16 cellular contexts compared by ENCODE assay signal in genomic region chr4:165464338-165464737, GRCh38.
DNase-seq lines count a peak whose midpoint lies in the region; ATAC-seq, FAIRE-seq and TF ChIP-seq lines count a peak whose summit lies in the region.
"Had no signal": no experiment of that assay in that cellular context is flagged by ENCODE, and none has a peak within 500 bp of the region (broad histone marks: within the 10 kb centered on the region; RNA-seq: fewer than 3 reads in every experiment).

No MANE protein-coding gene starts in this region.

- TF ChIP-seq EP300 in H1 (IDR thresholded peaks at IDR 0.05; ENCODE audit: borderline replicate concordance in 1 of 2, low read depth in 2 of 2, low read length in 2 of 2), result no peak

- H2BK20ac ChIP-seq in H1 (ENCODE audit: low read length), result no peak overlapping the region

- H3K23ac ChIP-seq in H1 (ENCODE audit: insufficient read length), result no peak overlapping the region

- H3K27me3 ChIP-seq in KMS-11 (ENCODE audit: insufficient read depth, low read depth) (no peaks in the 10 kb centered on the region), H1 (replicated peaks in 1 of 4; ENCODE audit: control insufficient read depth in 3 of 4, extremely low read depth in 1 of 4, insufficient read depth in 3 of 4, low read length in 3 of 4) (no peaks in the 10 kb centered on the region)
- H3K27me3 ChIP-seq: suprapubic skin, uterus had no signal

- H4K91ac ChIP-seq in H1 (replicated peaks; ENCODE audit: insufficient read length, low read length), result no peak overlapping the region

- no peak overlapping the region for H3K9ac ChIP-seq in KMS-11
- H3K9ac ChIP-seq in H1 (replicated peaks in 1 of 4; ENCODE audit: extremely low read depth in 1 of 4, low read depth in 3 of 4, low read length in 3 of 4), result no peak overlapping the region

- no peaks in the 10 kb centered on the region for H3K79me1 ChIP-seq in H1 (ENCODE audit: low read depth, low read length)

- TF ChIP-seq CTCF in KMS-11 (conservative IDR thresholded peaks at IDR 0.05; ENCODE audit: low read depth, low read length), result no peak
- TF ChIP-seq CTCF in H1 (IDR thresholded peaks at IDR 0.05; ENCODE audit: control extremely low read depth in 1 of 3, insufficient read depth in 1 of 3, low read depth in 1 of 3, low read length in 3 of 3), result no peak
- no peak for TF ChIP-seq CTCF in GM13976 (IDR thresholded peaks at IDR 0.05; ENCODE audit: borderline replicate concordance, control extremely low read depth, extremely low read depth, insufficient read depth, missing control alignments)

- in situ Hi-C loops in GM13976 (cut with MboI; ENCODE audit: low sequenced_read_pairs, unreplicated experiment), result loop anchor here (10.0 kb wide), 1 partner anchor 330 kb away; no protein-coding TSS in a partner anchor

- no peak overlapping the region for H2BK15ac ChIP-seq in H1 (ENCODE audit: low read length)

- H2AFZ ChIP-seq in KMS-11 (ENCODE audit: low read depth) (peak overlapping the region; percentile 5; the same call in 1 of the 2 replicates), H1 (ENCODE audit: low read length) (0 out of 2 replicates have a peak overlapping the region, but pooled peaks have one; percentile 9)

- DNase-seq in DMS53 (lab: John Stamatoyannopoulos, UW), result peak; percentile 40
- DNase-seq in DMS53 treated with DMSO at 0.1 percent for 48 hours (lab: John Stamatoyannopoulos, UW; ENCODE audit: unreplicated experiment), result no peak
- DNase-seq in H1 (ENCODE audit: low read depth in 1 of 2, low spot score in 2 of 2), result no peak
- no peak for DNase-seq in GM13976 (ENCODE audit: low spot score)
- DNase-seq: 8988T; activated naive CD4-positive, alpha-beta T cell treated with Interleukin-2 at 50 U/mL for 16 hours; effector memory CD8-positive, alpha-beta T cell; GDM1; NCI-H1436 treated with DMSO at 0.1 percent for 48 hours; Right ventricle myocardium superior; uterus had no signal

- TF ChIP-seq RAD21 in H1 (IDR thresholded peaks at IDR 0.05 in 1 of 2, conservative IDR thresholded peaks at IDR 0.05 in 1 of 2; ENCODE audit: low read depth in 2 of 2, low read length in 2 of 2), result no peak

- H3K4ac ChIP-seq in H1 (replicated peaks; ENCODE audit: insufficient read length, low read depth, low read length), result no peak overlapping the region

- no peak overlapping the region for H3K56ac ChIP-seq in H1 (replicated peaks; ENCODE audit: insufficient read length, low read depth, low read length)

- H2AK5ac ChIP-seq in H1 (ENCODE audit: low read depth, low read length), result no peak overlapping the region

- H4K8ac ChIP-seq in H1 (ENCODE audit: extremely low read depth, insufficient read depth, low read length), result no peak overlapping the region

- no peak for FAIRE-seq in H1 (lab: Jason Lieb, UNC)

- ATAC-seq in GM18861 (IDR thresholded peaks at IDR 0.05; ENCODE audit: unreplicated experiment) (peak; percentile 20), HG03097 (IDR thresholded peaks at IDR 0.05; ENCODE audit: low FRiP score, unreplicated experiment) (no peak), HG02884 (IDR thresholded peaks at IDR 0.05; ENCODE audit: unreplicated experiment) (no peak)

- no peaks in the 10 kb centered on the region for H3K36me3 ChIP-seq in KMS-11 (ENCODE audit: insufficient read depth)
- peaks cover 0 to 3% (median 0%) of the 10 kb centered on the region in 4 experiments; a peak in 1 of 8 replicates for H3K36me3 ChIP-seq in H1 (ENCODE audit: control insufficient read depth in 2 of 4, insufficient read depth in 4 of 4, low read length in 3 of 4)
- H3K36me3 ChIP-seq: suprapubic skin, uterus had no signal

- POLR2A ChIA-PET in H1 (lab: Charles Lee; ENCODE audit: partially characterized antibody), result no interaction called here

- H4K20me1 ChIP-seq in KMS-11 (ENCODE audit: insufficient read depth), result no peaks in the 10 kb centered on the region
- no peaks in the 10 kb centered on the region for H4K20me1 ChIP-seq in H1 (replicated peaks in 1 of 2; ENCODE audit: control insufficient read depth in 1 of 2, insufficient read depth in 2 of 2, low read length in 2 of 2)

- CTCF ChIA-PET in H1 (lab: Charles Lee; ENCODE audit: partially characterized antibody), result interaction anchor here (0.7 to 2.7 kb wide), 25 partner anchors 8 to 605 kb away, joined by 3 to 14 read pairs (median 4); partner anchors contain the start of gene CPE

- H3K4me1 ChIP-seq in KMS-11 (ENCODE audit: low read depth, poor library complexity, severe bottlenecking) (no peaks in the 10 kb centered on the region), H1 (replicated peaks in 1 of 4; ENCODE audit: control insufficient read depth in 3 of 4, insufficient read depth in 4 of 4, low read length in 3 of 4) (no peaks in the 10 kb centered on the region)
- H3K4me1 ChIP-seq: uterus had no signal

- H2BK5ac ChIP-seq in H1 (ENCODE audit: low read depth, low read length), result no peak overlapping the region

- H3K4me3 ChIP-seq in KMS-11 (IDR thresholded peaks at IDR 0.05; ENCODE audit: insufficient read depth, low read depth, low read length), result no peak overlapping the region
- no peak overlapping the region for H3K4me3 ChIP-seq in H1 (ENCODE audit: extremely low read depth in 1 of 4, insufficient read depth in 2 of 4, low read depth in 3 of 4, low read length in 4 of 4)
- H3K4me3 ChIP-seq: suprapubic skin, uterus had no signal

- H2BK12ac ChIP-seq in H1 (ENCODE audit: low read depth, low read length), result no peak overlapping the region; the same call in 1 of the 2 replicates

- H2BK120ac ChIP-seq in H1 (replicated peaks; ENCODE audit: low read depth, low read length), result no peak overlapping the region

- WGBS in H1 (ENCODE audit: extremely low coverage in 1 of 2, insufficient coverage in 1 of 2, insufficient read length in 1 of 2, insufficient replicate concordance in 2 of 2, low coverage in 1 of 2, low lambda C conversion rate in 2 of 2, missing lambda C conversion rate in 1 of 2), 2 experiments, result 69% methylated on average over 7 of the region's 7 CpGs; no CpG with 5 or more reads in 1 of the 2 experiments

- no peaks in the 10 kb centered on the region for H3K9me3 ChIP-seq in H1 (ENCODE audit: insufficient read depth in 2 of 2, low read depth in 1 of 2, low read length in 1 of 2)
- H3K9me3 ChIP-seq: suprapubic skin, uterus had no signal

- H3K27ac ChIP-seq in KMS-11, result no peak overlapping the region
- H3K27ac ChIP-seq in H1 (ENCODE audit: low read depth, low read length), result no peak overlapping the region
- H3K27ac ChIP-seq: suprapubic skin, uterus had no signal

- H3K14ac ChIP-seq in H1 (ENCODE audit: insufficient read length), result no peak overlapping the region

- peak overlapping the region; percentile 25 for H3K4me2 ChIP-seq in KMS-11
- H3K4me2 ChIP-seq in H1 (ENCODE audit: insufficient read depth in 1 of 2, low read depth in 2 of 2, low read length in 2 of 2), result no peak overlapping the region

- no peak overlapping the region for H4K5ac ChIP-seq in H1 (ENCODE audit: insufficient read length, low read depth, low read length)

- H3K18ac ChIP-seq in H1 (ENCODE audit: extremely low read depth, low read length), result no peak overlapping the region

- no peaks in the 10 kb centered on the region for H3K23me2 ChIP-seq in H1 (ENCODE audit: low read depth, low read length)

- no peak for TF ChIP-seq POLR2A in H1 (IDR thresholded peaks at IDR 0.05; ENCODE audit: control extremely low read depth in 1 of 2, low read depth in 2 of 2, low read length in 2 of 2)

- H3K79me2 ChIP-seq in KMS-11 (ENCODE audit: insufficient read depth, low read depth), result no peaks in the 10 kb centered on the region
- H3K79me2 ChIP-seq in H1 (ENCODE audit: control insufficient read depth in 1 of 2, insufficient read depth in 2 of 2, low read length in 2 of 2), result no peaks in the 10 kb centered on the region

TF ChIP-seq in H1, 55 proteins besides CTCF, POLR2A, EP300 and RAD21:
- TF ChIP-seq KDM1A (IDR thresholded peaks at IDR 0.05; ENCODE audit: borderline replicate concordance, low read length) (no peak), SRF (IDR thresholded peaks at IDR 0.05; ENCODE audit: low read depth, low read length) (no peak), TAF7 (optimal IDR thresholded peaks at IDR 0.05; ENCODE audit: borderline replicate concordance, low read depth, low read length) (no peak), EGR1 (IDR thresholded peaks at IDR 0.05; ENCODE audit: borderline replicate concordance, low read depth, low read length) (no peak), RFX5 (IDR thresholded peaks at IDR 0.05; ENCODE audit: borderline replicate concordance, low read depth, low read length) (no peak), RBBP5 (IDR thresholded peaks at IDR 0.05; ENCODE audit: borderline replicate concordance, low read depth, low read length) (no peak), EZH2 (IDR thresholded peaks at IDR 0.05; ENCODE audit: low read depth, low read length, severe bottlenecking) (no peak), USF2 (IDR thresholded peaks at IDR 0.05; ENCODE audit: low read length) (no peak), MAX (IDR thresholded peaks at IDR 0.05) (no peak), TAF1 (IDR thresholded peaks at IDR 0.05; ENCODE audit: low read depth, low read length) (no peak), CBX5 (IDR thresholded peaks at IDR 0.05; ENCODE audit: low read depth, low read length) (no peak), SAP30 (IDR thresholded peaks at IDR 0.05; ENCODE audit: insufficient read depth, insufficient replicate concordance, low read length) (no peak), CHD1 (IDR thresholded peaks at IDR 0.05; ENCODE audit: low read depth, low read length) (no peak), RXRA (IDR thresholded peaks at IDR 0.05; ENCODE audit: insufficient read depth, low read depth, low read length) (no peak), SP4 (IDR thresholded peaks at IDR 0.05; ENCODE audit: low read length) (no peak), KDM4A (IDR thresholded peaks at IDR 0.05; ENCODE audit: low read depth, low read length, severe bottlenecking) (no peak)
TF ChIP-seq in H1: peak in this region for 0.
